Comparison of ENCODE assay signal across 13 cellular contexts in the genomic region with DNA sequence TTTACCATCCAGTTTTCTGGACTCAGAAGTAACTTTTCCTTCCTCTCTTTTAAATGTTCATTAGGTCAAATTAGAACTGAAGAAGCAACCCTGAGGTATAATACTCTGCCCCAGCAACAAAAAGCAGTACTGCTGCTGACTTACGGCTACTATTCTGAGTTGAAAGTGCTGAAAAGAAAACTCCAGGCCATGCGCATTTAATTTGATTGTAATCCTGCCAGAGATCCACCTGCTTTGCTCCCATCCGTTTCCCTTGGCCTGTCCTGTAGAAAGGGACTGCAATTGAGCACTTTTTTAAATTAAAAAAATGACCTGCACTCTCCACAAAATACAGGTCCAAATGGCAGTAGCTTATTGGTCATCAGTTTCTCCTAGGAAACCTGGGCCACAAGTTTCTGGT.
DNase-seq lines count a peak whose midpoint lies in the region; ATAC-seq and TF ChIP-seq lines count a peak whose summit lies in the region.
"Had no signal": no experiment of that assay in that cellular context is flagged by ENCODE, and none has a peak within 500 bp of the region (broad histone marks: within the 10 kb centered on the region; RNA-seq: fewer than 3 reads in every experiment).

No MANE protein-coding gene starts in this region.

- H3K27me3 Mint-ChIP-seq in activated naive CD8-positive, alpha-beta T cell treated with anti-CD3 and anti-CD28 coated beads, Interleukin-2, amount 50 U/mL, for 24 hours = no peaks in the 10 kb centered on the region
- H3K27me3 Mint-ChIP-seq: stimulated activated memory B cell treated with anti-CD40 and anti-IgM and Interleukin-4, amounts not matched to agents 10 μg/mL and 1 μg/mL and 100 μg/mL, for 72 hours; type B pancreatic cell had no signal

- no peaks in the 10 kb centered on the region for H3K36me3 Mint-ChIP-seq in activated naive CD8-positive, alpha-beta T cell treated with anti-CD3 and anti-CD28 coated beads, Interleukin-2, amount 50 U/mL, for 24 hours (ENCODE audit: low read depth)
- H3K36me3 Mint-ChIP-seq: stimulated activated memory B cell treated with anti-CD40 and anti-IgM and Interleukin-4, amounts not matched to agents 10 μg/mL and 1 μg/mL and 100 μg/mL, for 72 hours; type B pancreatic cell had no signal

- H3K4me1 ChIP-seq in BE2C = no peaks in the 10 kb centered on the region; the same call in 1 of the 2 replicates

- H3K4me3 ChIP-seq in BE2C (ENCODE audit: low read depth, low read length) = no peak overlapping the region

- no peaks in the 10 kb centered on the region for H3K9me3 ChIP-seq in BE2C

- no peaks in the 10 kb centered on the region for H3K9me3 Mint-ChIP-seq in activated naive CD8-positive, alpha-beta T cell treated with anti-CD3 and anti-CD28 coated beads, Interleukin-2, amount 50 U/mL, for 24 hours
- H3K9me3 Mint-ChIP-seq: activated T-helper 2 cell treated with anti-CD3 and anti-CD28 coated beads, Interferon-gamma antibody, Interleukin-2, Interleukin-4, amounts not matched to agents 10 μg/mL and 5 μg/mL and 100 μg/mL, durations not matched to agents 14 hours and 24 hours and 36 hours; stimulated activated memory B cell treated with anti-CD40 and anti-IgM and Interleukin-4, amounts not matched to agents 10 μg/mL and 1 μg/mL and 100 μg/mL, for 72 hours; type B pancreatic cell had no signal

- no peak for ATAC-seq in activated naive CD8-positive, alpha-beta T cell treated with anti-CD3 and anti-CD28 coated beads, Interleukin-2, amount 50 U/mL, for 24 hours
- ATAC-seq in GM21723 (IDR thresholded peaks at IDR 0.05; ENCODE audit: unreplicated experiment) (no peak), left colon (no peak)
- ATAC-seq: stimulated activated memory B cell treated with anti-CD40 and anti-IgM and Interleukin-4, amounts not matched to agents 10 μg/mL and 1 μg/mL and 100 μg/mL, for 72 hours had no signal

- peaks cover 88% of the 10 kb centered on the region for H3K4me1 Mint-ChIP-seq in activated naive CD8-positive, alpha-beta T cell treated with anti-CD3 and anti-CD28 coated beads, Interleukin-2, amount 50 U/mL, for 24 hours

- intact Hi-C loops in left colon (cut with DNase I, micrococcal nuclease) = no loop called here

- H3K27me3 ChIP-seq in BE2C = no peaks in the 10 kb centered on the region

- H3K27ac Mint-ChIP-seq in activated naive CD8-positive, alpha-beta T cell treated with anti-CD3 and anti-CD28 coated beads, Interleukin-2, amount 50 U/mL, for 24 hours = peak overlapping the region; percentile 74
- H3K27ac Mint-ChIP-seq: activated T-helper 2 cell treated with anti-CD3 and anti-CD28 coated beads, Interferon-gamma antibody, Interleukin-2, Interleukin-4, amounts not matched to agents 10 μg/mL and 5 μg/mL and 100 μg/mL, durations not matched to agents 14 hours and 24 hours and 36 hours; stimulated activated memory B cell treated with anti-CD40 and anti-IgM and Interleukin-4, amounts not matched to agents 10 μg/mL and 1 μg/mL and 100 μg/mL, for 72 hours; type B pancreatic cell had no signal

- DNase-seq in DMS53 (lab: John Stamatoyannopoulos, UW) (peak; percentile 28), DMS53 treated with DMSO at 0.1 percent for 48 hours (lab: John Stamatoyannopoulos, UW; ENCODE audit: unreplicated experiment) (no peak), BE2C (peak; percentile 42), NCI-H146 treated with DMSO at 0.1 percent for 48 hours (lab: John Stamatoyannopoulos, UW; ENCODE audit: unreplicated experiment) (peak; percentile 61), left colon (no peak), GM19240 (ENCODE audit: insufficient read length, low spot score) (no peak)
- DNase-seq in activated naive CD8-positive, alpha-beta T cell treated with anti-CD3 and anti-CD28 coated beads, Interleukin-2, amount 50 U/mL, for 24 hours = no peak
- DNase-seq: KBM-7, NCI-H1092 had no signal

- no peak overlapping the region for H3K4me3 Mint-ChIP-seq in activated naive CD8-positive, alpha-beta T cell treated with anti-CD3 and anti-CD28 coated beads, Interleukin-2, amount 50 U/mL, for 24 hours
- H3K4me3 Mint-ChIP-seq: stimulated activated memory B cell treated with anti-CD40 and anti-IgM and Interleukin-4, amounts not matched to agents 10 μg/mL and 1 μg/mL and 100 μg/mL, for 72 hours; type B pancreatic cell had no signal

- TF ChIP-seq CTCF in BE2C (IDR thresholded peaks at IDR 0.05; ENCODE audit: low read depth, low read length) = no peak

- H3K36me3 ChIP-seq in BE2C = no peaks in the 10 kb centered on the region

Comparison
In these comparisons a context has a peak if more than half of its experiments do, and no peak if none do; other contexts are left out.
1. DNase-seq: peak in DMS53 (single experiment), BE2C (single experiment) and NCI-H146 treated with DMSO at 0.1 percent for 48 hours (single experiment); none in DMS53 treated with DMSO at 0.1 percent for 48 hours (single experiment), activated naive CD8-positive, alpha-beta T cell treated with anti-CD3 and anti-CD28 coated beads, Interleukin-2, amount 50 U/mL, for 24 hours (single experiment), left colon (0 of 2) and GM19240 (single experiment).